Comparison of ENCODE assay signal across 13 cellular contexts in genomic region chr19:17783721-17784120, GRCh38. TPM values are rescaled to one million over a fixed set of nuclear protein-coding genes. Genes with fewer than 3 reads are reported as not detected.
DNase-seq lines count a peak whose midpoint lies in the region; ATAC-seq, FAIRE-seq and TF ChIP-seq lines count a peak whose summit lies in the region.
"Not testable (repeated sequence)": the region's sequence is repeated elsewhere in the genome, so short reads cannot be mapped to it uniquely, and the experiment has no call there.
"Had no signal": no experiment of that assay in that cellular context is flagged by ENCODE, and none has a peak within 500 bp of the region (broad histone marks: within the 10 kb centered on the region; RNA-seq: fewer than 3 reads in every experiment).

No MANE protein-coding gene starts in this region.

- H2AK5ac ChIP-seq in H1 (ENCODE audit: low read depth, low read length); mesenchymal stem cell (ENCODE audit: low read length, severe bottlenecking): not testable (repeated sequence)

- not testable (repeated sequence) for H3K23me2 ChIP-seq in H1 (ENCODE audit: low read depth, low read length)

- not testable (repeated sequence) for H2BK20ac ChIP-seq in H1 (ENCODE audit: low read length)

- H3K9me3 ChIP-seq in OCI-LY3 (ENCODE audit: insufficient read depth, low read length); H1 (ENCODE audit: insufficient read depth in 2 of 2, low read depth in 1 of 2, low read length in 1 of 2); mesenchymal stem cell (ENCODE audit: control insufficient read depth, low read length); parathyroid adenoma (ENCODE audit: control insufficient read depth, low read length): not testable (repeated sequence)

- not testable (repeated sequence) for H3K9ac ChIP-seq in OCI-LY3 (ENCODE audit: low read length); H1 (replicated peaks in 1 of 4; ENCODE audit: extremely low read depth in 1 of 4, low read depth in 3 of 4, low read length in 3 of 4); parathyroid adenoma
- H3K9ac ChIP-seq in mesenchymal stem cell (ENCODE audit: low read length) = peak overlapping the region; percentile 51

- H4K91ac ChIP-seq in H1 (replicated peaks; ENCODE audit: insufficient read length, low read length) = peak overlapping the region; percentile 80
- not testable (repeated sequence) for H4K91ac ChIP-seq in mesenchymal stem cell (ENCODE audit: low read length)

- H3K27ac ChIP-seq in 22Rv1 (peak overlapping the region; percentile 29; the same call in 1 of the 2 replicates), OCI-LY3 (ENCODE audit: low read length) (peak overlapping the region; percentile 53)
- H3K27ac ChIP-seq in GM23338 (ENCODE audit: low read depth); H1 (ENCODE audit: low read depth, low read length); mesenchymal stem cell (ENCODE audit: low read length, poor library complexity, severe bottlenecking); parathyroid adenoma: not testable (repeated sequence)

- not testable (repeated sequence) for H3K9me2 ChIP-seq in GM23338 (ENCODE audit: insufficient read depth)

- not testable (repeated sequence) for H3K4ac ChIP-seq in H1 (replicated peaks; ENCODE audit: insufficient read length, low read depth, low read length); mesenchymal stem cell (ENCODE audit: low read depth in 1 of 2, low read length in 2 of 2)

- not testable (repeated sequence) for H3K27ac Mint-ChIP-seq in GM23338
- H3K27ac Mint-ChIP-seq in activated CD8-positive, alpha-beta T cell treated with anti-CD3 and anti-CD28 coated beads, Interleukin-2, amount 10 ng/mL, durations not matched to agents 7 days and 5 days = peak overlapping the region; percentile 77

- CTCF ChIA-PET in activated CD8-positive, alpha-beta T cell treated with anti-CD3 and anti-CD28 coated beads, Interleukin-2, amount 10 ng/mL, durations not matched to agents 7 days and 5 days (lab: Charles Lee) = interaction anchor here (1.0 to 1.5 kb wide), 10 partner anchors 8 to 149 kb away, joined by 3 to 7 read pairs (median 3); partner anchors contain the start of genes B3GNT3, CCDC124 and RPL18A
- CTCF ChIA-PET in H1 (lab: Charles Lee; ENCODE audit: partially characterized antibody) = interaction anchor here (0.6 to 4.0 kb wide), 27 partner anchors 10 to 353 kb away, joined by 3 to 23 read pairs (median 4); partner anchors contain the start of genes B3GNT3 and SLC5A5

- WGBS in H1 (ENCODE audit: extremely low coverage in 1 of 2, insufficient coverage in 1 of 2, insufficient read length in 1 of 2, insufficient replicate concordance in 2 of 2, low coverage in 1 of 2, low lambda C conversion rate in 2 of 2, missing lambda C conversion rate in 1 of 2), 2 experiments = 88% methylated on average over 5 of the region's 5 CpGs; no CpG with 5 or more reads in 1 of the 2 experiments
- 61% methylated on average over 2 of the region's 5 CpGs for WGBS in mesenchymal stem cell

- not testable (repeated sequence) for H3K27me3 Mint-ChIP-seq in GM23338 (ENCODE audit: insufficient read depth, low read depth, poor library complexity); activated CD8-positive, alpha-beta T cell treated with anti-CD3 and anti-CD28 coated beads, Interleukin-2, amount 10 ng/mL, durations not matched to agents 7 days and 5 days (ENCODE audit: low read depth)

- not testable (repeated sequence) for FAIRE-seq in H1 (lab: Jason Lieb, UNC)

- TF ChIP-seq POLR2A in H1 (IDR thresholded peaks at IDR 0.05; ENCODE audit: control extremely low read depth in 1 of 2, low read depth in 2 of 2, low read length in 2 of 2) = not testable (repeated sequence)

- H3K4me1 Mint-ChIP-seq in GM23338 = peaks cover 13% of the 10 kb centered on the region; the same call in 2 of the 3 replicates
- peaks cover 16% of the 10 kb centered on the region for H3K4me1 Mint-ChIP-seq in activated CD8-positive, alpha-beta T cell treated with anti-CD3 and anti-CD28 coated beads, Interleukin-2, amount 10 ng/mL, durations not matched to agents 7 days and 5 days (ENCODE audit: low read depth)

- H3K23ac ChIP-seq in H1 (ENCODE audit: insufficient read length); mesenchymal stem cell (ENCODE audit: low read length in 2 of 2): not testable (repeated sequence)

- not testable (repeated sequence) for H2BK15ac ChIP-seq in H1 (ENCODE audit: low read length); mesenchymal stem cell (ENCODE audit: low read depth, poor library complexity, severe bottlenecking)

- not testable (repeated sequence) for ATAC-seq in GM23338; activated CD8-positive, alpha-beta T cell treated with anti-CD3 and anti-CD28 coated beads, Interleukin-2, amount 10 ng/mL, durations not matched to agents 7 days and 5 days

- POLR2A ChIA-PET in activated CD8-positive, alpha-beta T cell treated with anti-CD3 and anti-CD28 coated beads, Interleukin-2, amount 10 ng/mL, durations not matched to agents 7 days and 5 days (lab: Charles Lee) = not testable (repeated sequence)
- POLR2A ChIA-PET in H1 (lab: Charles Lee; ENCODE audit: partially characterized antibody) = interaction anchor here (1.5 to 3.3 kb wide), 2 partner anchors 76 to 149 kb away, joined by 3 to 11 read pairs; partner anchors contain the start of genes CCDC124 and RPL18A

- not testable (repeated sequence) for TF ChIP-seq RAD21 in H1 (IDR thresholded peaks at IDR 0.05 in 1 of 2, conservative IDR thresholded peaks at IDR 0.05 in 1 of 2; ENCODE audit: low read depth in 2 of 2, low read length in 2 of 2)

- not testable (repeated sequence) for TF ChIP-seq EP300 in H1 (IDR thresholded peaks at IDR 0.05; ENCODE audit: borderline replicate concordance in 1 of 2, low read depth in 2 of 2, low read length in 2 of 2)

- not testable (repeated sequence) for H2BK120ac ChIP-seq in H1 (replicated peaks; ENCODE audit: low read depth, low read length); mesenchymal stem cell (ENCODE audit: low read depth, low read length)

- not testable (repeated sequence) for H3F3A ChIP-seq in GM23338 (replicated peaks; ENCODE audit: low read depth)

- H4K5ac ChIP-seq in H1 (ENCODE audit: insufficient read length, low read depth, low read length) = not testable (repeated sequence)

- H3K9me3 Mint-ChIP-seq in GM23338; activated CD8-positive, alpha-beta T cell treated with anti-CD3 and anti-CD28 coated beads, Interleukin-2, amount 10 ng/mL, durations not matched to agents 7 days and 5 days (ENCODE audit: insufficient read depth): not testable (repeated sequence)

- H2BK12ac ChIP-seq in H1 (ENCODE audit: low read depth, low read length); mesenchymal stem cell (ENCODE audit: low read length in 2 of 2): not testable (repeated sequence)

- H3K36me3 ChIP-seq in GM23338 (ENCODE audit: insufficient read depth); H1 (ENCODE audit: control insufficient read depth in 2 of 4, insufficient read depth in 4 of 4, low read length in 3 of 4); mesenchymal stem cell (ENCODE audit: control insufficient read depth in 1 of 2, insufficient read depth in 2 of 2, low read depth in 1 of 2, low read length in 2 of 2); parathyroid adenoma (ENCODE audit: control insufficient read depth, insufficient read depth, low read length): not testable (repeated sequence)
- peaks cover 39% of the 10 kb centered on the region for H3K36me3 ChIP-seq in OCI-LY3 (replicated peaks; ENCODE audit: low read depth, low read length)

- not testable (repeated sequence) for H3K4me3 ChIP-seq in GM23338; OCI-LY3 (ENCODE audit: low read length); H1 (ENCODE audit: extremely low read depth in 1 of 4, insufficient read depth in 2 of 4, low read depth in 3 of 4, low read length in 4 of 4); mesenchymal stem cell (ENCODE audit: insufficient read depth in 1 of 2, low read depth in 1 of 2, low read length in 2 of 2); parathyroid adenoma (ENCODE audit: low read depth, low read length)

- H4K8ac ChIP-seq in H1 (ENCODE audit: extremely low read depth, insufficient read depth, low read length) = peak overlapping the region; percentile 86
- peak overlapping the region; percentile 72 for H4K8ac ChIP-seq in mesenchymal stem cell (ENCODE audit: low read length)

- not testable (repeated sequence) for H3K27me3 ChIP-seq in GM23338 (ENCODE audit: insufficient read depth); OCI-LY3 (ENCODE audit: low read depth, low read length); H1 (replicated peaks in 1 of 4; ENCODE audit: control insufficient read depth in 3 of 4, extremely low read depth in 1 of 4, insufficient read depth in 3 of 4, low read length in 3 of 4); parathyroid adenoma (ENCODE audit: control insufficient read depth, insufficient read depth, low read length)
- peaks cover 1 to 15% of the 10 kb centered on the region in 2 experiments for H3K27me3 ChIP-seq in mesenchymal stem cell (ENCODE audit: control insufficient read depth in 1 of 2, insufficient read depth in 1 of 2, low read length in 2 of 2)

- not testable (repeated sequence) for H3K4me1 ChIP-seq in GM23338 (ENCODE audit: insufficient read depth); OCI-LY3 (ENCODE audit: low read length); mesenchymal stem cell (ENCODE audit: control insufficient read depth, insufficient read depth, low read depth, low read length); parathyroid adenoma
- H3K4me1 ChIP-seq in H1 (replicated peaks in 1 of 4; ENCODE audit: control insufficient read depth in 3 of 4, insufficient read depth in 4 of 4, low read length in 3 of 4) = peaks cover 0 to 10% (median 8%) of the 10 kb centered on the region in 4 experiments; a peak in 6 of 7 replicates

- H3K56ac ChIP-seq in H1 (replicated peaks; ENCODE audit: insufficient read length, low read depth, low read length) = not testable (repeated sequence)

- H3K79me2 ChIP-seq in GM23338 (replicated peaks; ENCODE audit: insufficient read depth); OCI-LY3 (ENCODE audit: low read length); H1 (ENCODE audit: control insufficient read depth in 1 of 2, insufficient read depth in 2 of 2, low read length in 2 of 2); parathyroid adenoma: not testable (repeated sequence)

- not testable (repeated sequence) for H3K79me1 ChIP-seq in H1 (ENCODE audit: low read depth, low read length); mesenchymal stem cell (replicated peaks; ENCODE audit: low read length, poor library complexity, severe bottlenecking)

- not testable (repeated sequence) for H2AFZ ChIP-seq in GM23338; OCI-LY3 (ENCODE audit: low read depth, low read length); H1 (ENCODE audit: low read length); mesenchymal stem cell (ENCODE audit: low read depth, low read length)
- H2AFZ ChIP-seq in parathyroid adenoma = peak overlapping the region; percentile 74

- not testable (repeated sequence) for H3K18ac ChIP-seq in H1 (ENCODE audit: extremely low read depth, low read length); mesenchymal stem cell (ENCODE audit: low read depth in 1 of 2, low read length in 2 of 2)

- H3K36me3 Mint-ChIP-seq in GM23338 (ENCODE audit: low read depth) = peaks cover 17% of the 10 kb centered on the region
- H3K36me3 Mint-ChIP-seq in activated CD8-positive, alpha-beta T cell treated with anti-CD3 and anti-CD28 coated beads, Interleukin-2, amount 10 ng/mL, durations not matched to agents 7 days and 5 days (ENCODE audit: low read depth) = peaks cover 36% of the 10 kb centered on the region

- H4K20me1 ChIP-seq in GM23338 (replicated peaks; ENCODE audit: insufficient read depth); OCI-LY3 (ENCODE audit: insufficient read depth, low read length); H1 (replicated peaks in 1 of 2; ENCODE audit: control insufficient read depth in 1 of 2, insufficient read depth in 2 of 2, low read length in 2 of 2): not testable (repeated sequence)

- H3K14ac ChIP-seq in H1 (ENCODE audit: insufficient read length); mesenchymal stem cell (ENCODE audit: low read length in 2 of 2): not testable (repeated sequence)

- not testable (repeated sequence) for DNase-seq in GM23338 (ENCODE audit: low spot score); activated CD8-positive, alpha-beta T cell treated with anti-CD3 and anti-CD28 coated beads, Interleukin-2, amount 10 ng/mL, durations not matched to agents 7 days and 5 days; H1 (ENCODE audit: low read depth in 1 of 2, low spot score in 2 of 2); mesenchymal stem cell

- H3K4me3 Mint-ChIP-seq in GM23338; activated CD8-positive, alpha-beta T cell treated with anti-CD3 and anti-CD28 coated beads, Interleukin-2, amount 10 ng/mL, durations not matched to agents 7 days and 5 days: not testable (repeated sequence)

- 0 out of 2 replicates have a peak overlapping the region, but pooled peaks have one; percentile 34 for H3K4me2 ChIP-seq in GM23338
- H3K4me2 ChIP-seq in OCI-LY3 (ENCODE audit: low read length) = peak overlapping the region; percentile 39
- H3K4me2 ChIP-seq in H1 (ENCODE audit: insufficient read depth in 1 of 2, low read depth in 2 of 2, low read length in 2 of 2); mesenchymal stem cell (ENCODE audit: low read length, poor library complexity, severe bottlenecking); parathyroid adenoma (ENCODE audit: low read length): not testable (repeated sequence)

- peak overlapping the region; percentile 73 for H2BK5ac ChIP-seq in H1 (ENCODE audit: low read depth, low read length)
- not testable (repeated sequence) for H2BK5ac ChIP-seq in mesenchymal stem cell (ENCODE audit: low read depth, low read length, poor library complexity, severe bottlenecking)

- TF ChIP-seq CTCF in 22Rv1 (IDR thresholded peaks at IDR 0.05); GM23338 (conservative IDR thresholded peaks at IDR 0.05; ENCODE audit: low read depth in 2 of 2); OCI-LY3 (IDR thresholded peaks at IDR 0.05; ENCODE audit: low read depth, low read length); H1 (IDR thresholded peaks at IDR 0.05; ENCODE audit: control extremely low read depth in 1 of 3, insufficient read depth in 1 of 3, low read depth in 1 of 3, low read length in 3 of 3); parathyroid adenoma (IDR thresholded peaks at IDR 0.05): not testable (repeated sequence)

RNA-seq across cellular contexts. Expression of gene B3GNT3, which starts 11.2 kb away (rescaled TPM):
- 1.0 and 1.9 TPM in 2 replicates for total RNA-seq in GM23338 (2014; rRNA removed; shearing (Covaris generic))
- polyA plus RNA-seq in GM23338 (2016; fragmentation: Nextera tagmentation; extraction: Ambion mirVana) = 0.90 and 0.99 TPM in 2 replicates
- total RNA-seq in activated CD8-positive, alpha-beta T cell treated with anti-CD3 and anti-CD28 coated beads, Interleukin-2, amount 10 ng/mL, durations not matched to agents 7 days and 5 days = under 1 TPM in 1 of 2 experiments, not detected in 1; 0.13 TPM
- total RNA-seq in H1 (2021; fragmentation: NEBNext Ultra II Directional; extraction: Animal tissue kit (Norgen Biotek cat#: 25700)) = 1.5 and 1.8 TPM in 2 replicates
- 1.5 and 2.1 TPM in 2 replicates for polyA plus RNA-seq in H1 (2011; rRNA removed)
- polyA plus RNA-seq in H1 (2011; cell fraction: cytosol; rRNA removed) = 0.96 TPM
- 1.6 TPM for polyA plus RNA-seq in H1 (2011; cell fraction: nucleus; rRNA removed)
- polyA plus RNA-seq in H1 (2012, experiment 1 of 2) = 0.86 to 2.0 TPM (median 1.5 TPM) in 4 replicates
- 1.5 TPM for polyA plus RNA-seq in H1 (2012, experiment 2 of 2)
- 2.6 TPM for polyA plus RNA-seq in H1 (2013, experiment 1 of 2)
- 2.9 TPM for polyA plus RNA-seq in H1 (2013, experiment 2 of 2)
- 1.4 and 1.5 TPM in 2 replicates for polyA minus RNA-seq in H1 (2011; rRNA and poly(A)+ RNA removed)
- 1.6 TPM for polyA minus RNA-seq in H1 (2011; cell fraction: cytosol; rRNA and poly(A)+ RNA removed)
- 0.60 TPM for polyA minus RNA-seq in H1 (2011; cell fraction: nucleus; rRNA and poly(A)+ RNA removed)
- polyA plus RNA-seq in mesenchymal stem cell (2013, experiment 1 of 2) = not detected
- not detected for polyA plus RNA-seq in mesenchymal stem cell (2013, experiment 2 of 2)
- total RNA-seq: CD4-positive, alpha-beta memory T cell; G401; H4 had no signal
- polyA plus RNA-seq: BJ had no signal

RNA-seq across cellular contexts. Expression of gene FCHO1, which starts 32.4 kb away (rescaled TPM):
- 22.4 and 42.3 TPM in 2 replicates for total RNA-seq in GM23338 (2014; rRNA removed; shearing (Covaris generic))
- 14.9 and 18.5 TPM in 2 replicates for polyA plus RNA-seq in GM23338 (2016; fragmentation: Nextera tagmentation; extraction: Ambion mirVana)
- total RNA-seq in activated CD8-positive, alpha-beta T cell treated with anti-CD3 and anti-CD28 coated beads, Interleukin-2, amount 10 ng/mL, durations not matched to agents 7 days and 5 days = 10 to 100 TPM; 55.0 to 58.1 TPM
- 25.9 and 27.0 TPM in 2 replicates for total RNA-seq in H1 (2021; fragmentation: NEBNext Ultra II Directional; extraction: Animal tissue kit (Norgen Biotek cat#: 25700))
- 13.0 and 19.5 TPM in 2 replicates for polyA plus RNA-seq in H1 (2011; rRNA removed)
- polyA plus RNA-seq in H1 (2011; cell fraction: cytosol; rRNA removed) = 7.2 TPM
- 18.3 TPM for polyA plus RNA-seq in H1 (2011; cell fraction: nucleus; rRNA removed)
- 16.1 to 33.3 TPM (median 30.3 TPM) in 4 replicates for polyA plus RNA-seq in H1 (2012, experiment 1 of 2)
- polyA plus RNA-seq in H1 (2012, experiment 2 of 2) = 31.0 TPM
- polyA plus RNA-seq in H1 (2013, experiment 1 of 2) = 32.3 TPM
- 30.1 TPM for polyA plus RNA-seq in H1 (2013, experiment 2 of 2)
- polyA minus RNA-seq in H1 (2011; rRNA and poly(A)+ RNA removed) = 7.4 and 12.0 TPM in 2 replicates
- 10.9 TPM for polyA minus RNA-seq in H1 (2011; cell fraction: cytosol; rRNA and poly(A)+ RNA removed)
- 27.5 TPM for polyA minus RNA-seq in H1 (2011; cell fraction: nucleus; rRNA and poly(A)+ RNA removed)
- polyA plus RNA-seq in mesenchymal stem cell (2013, experiment 1 of 2) = 2.2 TPM
- polyA plus RNA-seq in mesenchymal stem cell (2013, experiment 2 of 2) = 1.9 TPM

RNA-seq across cellular contexts. Expression of gene INSL3, which starts 37.6 kb away (rescaled TPM):
- not detected in 2 replicates for total RNA-seq in GM23338 (2014; rRNA removed; shearing (Covaris generic))
- polyA plus RNA-seq in GM23338 (2016; fragmentation: Nextera tagmentation; extraction: Ambion mirVana) (0.76 and 1.5 TPM in 2 replicates), H1 (2011; rRNA removed) (1.1 and 1.5 TPM in 2 replicates)
- total RNA-seq in activated CD8-positive, alpha-beta T cell treated with anti-CD3 and anti-CD28 coated beads, Interleukin-2, amount 10 ng/mL, durations not matched to agents 7 days and 5 days = 1 to 10 TPM; 5.0 to 6.4 TPM
- 0.41 and 1.2 TPM in 2 replicates for total RNA-seq in H1 (2021; fragmentation: NEBNext Ultra II Directional; extraction: Animal tissue kit (Norgen Biotek cat#: 25700))
- 0.44 TPM for polyA plus RNA-seq in H1 (2011; cell fraction: cytosol; rRNA removed)
- 1.9 TPM for polyA plus RNA-seq in H1 (2011; cell fraction: nucleus; rRNA removed)
- polyA plus RNA-seq in H1 (2012, experiment 1 of 2) = 1.2 to 1.5 TPM (median 1.4 TPM) in 3 of 4 replicates, not detected in the other
- polyA plus RNA-seq in H1 (2012, experiment 2 of 2) = 1.00 TPM
- 0.87 TPM for polyA plus RNA-seq in H1 (2013, experiment 1 of 2)
- polyA plus RNA-seq in H1 (2013, experiment 2 of 2) = 1.1 TPM
- polyA minus RNA-seq in H1 (2011; rRNA and poly(A)+ RNA removed) = 0.69 and 0.71 TPM in 2 replicates
- polyA minus RNA-seq in H1 (2011; cell fraction: cytosol; rRNA and poly(A)+ RNA removed) = 1.8 TPM
- polyA minus RNA-seq in H1 (2011; cell fraction: nucleus; rRNA and poly(A)+ RNA removed) = not detected
- polyA plus RNA-seq in mesenchymal stem cell (2013, experiment 1 of 2) = 0.15 TPM
- 0.33 TPM for polyA plus RNA-seq in mesenchymal stem cell (2013, experiment 2 of 2)
- total RNA-seq: Calu3, Daoy, G401, H4 had no signal
